ENCODE assay signal across 16 cellular contexts in the genomic region with DNA sequence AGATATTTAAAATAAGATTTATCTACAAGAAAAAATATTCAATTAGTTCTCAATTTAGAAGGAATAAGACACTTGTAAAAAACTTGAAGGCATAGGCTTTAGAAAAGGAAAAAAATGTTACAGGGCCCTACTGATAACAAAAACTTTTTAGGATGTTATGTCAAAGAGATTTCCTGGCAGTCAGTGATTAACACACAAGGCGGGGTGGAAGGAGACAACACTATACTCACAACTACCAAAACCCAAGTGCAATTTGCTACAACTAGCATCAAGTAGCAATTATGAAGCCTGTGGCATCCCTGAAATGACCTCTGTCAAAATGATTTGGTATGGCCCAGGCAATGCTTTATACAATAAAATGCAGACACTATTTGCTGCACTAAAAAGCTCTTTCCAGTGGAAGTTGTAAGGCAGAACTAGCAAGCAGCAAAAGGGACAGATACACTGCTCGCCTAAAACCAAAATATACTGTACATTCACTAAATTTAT. TPM values are rescaled to one million over a fixed set of nuclear protein-coding genes. Genes with fewer than 3 reads are reported as not detected.
DNase-seq lines count a peak whose midpoint lies in the region; ATAC-seq, FAIRE-seq and TF ChIP-seq lines count a peak whose summit lies in the region.
"Had no signal": no experiment of that assay in that cellular context is flagged by ENCODE, and none has a peak within 500 bp of the region (broad histone marks: within the 10 kb centered on the region; RNA-seq: fewer than 3 reads in every experiment).

No MANE protein-coding gene starts in this region.

- intact Hi-C loops in mammary epithelial cell (cut with micrococcal nuclease) (no loop called here), prostate gland (cut with DNase I) (no loop called here)

- DNase-seq in A549 (ENCODE audit: low read depth in 1 of 2, low spot score in 1 of 2) (no peak), mammary epithelial cell (no peak), prostate gland (ENCODE audit: low spot score) (no peak), KBM-7 (no peak), HT-29 (ENCODE audit: low spot score) (no peak)
- DNase-seq in activated naive CD4-positive, alpha-beta T cell treated with Interleukin-2 at 50 U/mL for 16 hours = no peak
- DNase-seq: activated CD8-positive, alpha-beta memory T cell treated with anti-CD3 and anti-CD28 coated beads, Interleukin-2, amount 50 U/mL, for 4 hours; activated naive CD4-positive, alpha-beta T cell treated with anti-CD3 and anti-CD28 coated beads for 36 hours; dorsolateral prefrontal cortex; glutamatergic neuron; NCI-H2081; NCI-H510A treated with DMSO at 0.1 percent for 48 hours; stimulated activated CD4-positive, alpha-beta T cell treated with anti-CD3 and anti-CD28 coated beads, Interleukin-1b, Interleukin-23, amount 100 ng/mL, for 48 hours had no signal

- dilution Hi-C loops in mammary epithelial cell (cut with HindIII; ENCODE audit: low sequenced_read_pairs) = no loop called here

- TF ChIP-seq CTCF in A549 (IDR thresholded peaks at IDR 0.05) = no peak
- TF ChIP-seq CTCF in HEK293 (tag by site-specific recombination; IDR thresholded peaks at IDR 0.05) = no peak
- TF ChIP-seq CTCF in mammary epithelial cell (conservative IDR thresholded peaks at IDR 0.05 in 1 of 2, IDR thresholded peaks at IDR 0.05 in 1 of 2; ENCODE audit: extremely low read depth in 1 of 2, insufficient read depth in 1 of 2, low read depth in 1 of 2, low read length in 2 of 2) = no peak
- no peak for TF ChIP-seq CTCF in prostate gland (IDR thresholded peaks at IDR 0.05)

- H2AFZ ChIP-seq in mammary epithelial cell (ENCODE audit: low read depth, low read length) = no peak overlapping the region

- H3K4me2 ChIP-seq in A549 = peak overlapping the region; percentile 50
- peak overlapping the region; percentile 10 for H3K4me2 ChIP-seq in mammary epithelial cell (ENCODE audit: insufficient read depth, low read depth, low read length)

- no peak; a peak in 2 of 6 replicates for ATAC-seq in A549

- BruUV-seq in mammary epithelial cell (replicated peaks; lab: Mats Ljungman, UMichigan) = no TSS peak

- no peak for TF ChIP-seq EP300 in A549 (IDR thresholded peaks at IDR 0.05)

- TF ChIP-seq POLR2A in A549 (IDR thresholded peaks at IDR 0.05; ENCODE audit: low read length) (no peak), prostate gland (IDR thresholded peaks at IDR 0.05) (no peak)

- no peak overlapping the region for H3K9ac ChIP-seq in mammary epithelial cell (ENCODE audit: insufficient read depth, low read length)

- CTCF ChIA-PET in A549 (lab: Yijun Ruan, JAX) = no interaction called here
- CTCF ChIA-PET in HEK293 (lab: Yijun Ruan, JAX) = interaction anchor here (0.7 to 1.2 kb wide), 2 partner anchors 8 to 32 kb away, joined by 3 read pairs; no protein-coding TSS in a partner anchor
- CTCF ChIA-PET in mammary epithelial cell (lab: Charles Lee; ENCODE audit: low non-redundant PET) = no interaction called here

- H4K20me1 ChIP-seq in mammary epithelial cell (ENCODE audit: insufficient read depth, low read length) = no peaks in the 10 kb centered on the region

- 91% methylated on average over 2 of the region's 2 CpGs for WGBS in A549 (ENCODE audit: missing lambda C conversion rate)
- WGBS in mammary epithelial cell (ENCODE audit: low coverage, missing lambda C conversion rate) = 100% methylated on average over 2 of the region's 2 CpGs
- WGBS in mesodermal cell (ENCODE audit: insufficient coverage in 2 of 2), 2 experiments = 100% methylated on average over 1 of the region's 2 CpGs; no CpG with 5 or more reads in 1 of the 2 experiments
- WGBS in prostate gland = 94% methylated on average over 2 of the region's 2 CpGs

- in situ Hi-C loops in mammary epithelial cell (cut with MboI; ENCODE audit: low sequenced_read_pairs in 2 of 2) = no loop called here
- in situ Hi-C loops in KBM-7 (cut with MboI; ENCODE audit: low pct_unique_long_range_greater_than_20kb, low sequenced_read_pairs) = no loop called here

- POLR2A ChIA-PET in A549 (lab: Yijun Ruan, JAX) (interaction anchor here (1.3 kb wide), 1 partner anchor 16 kb away, joined by 5 read pairs; a partner anchor contains a TSS), HEK293 (lab: Yijun Ruan, JAX) (no interaction called here)

- H3K36me3 ChIP-seq in HEK293 (ENCODE audit: control insufficient read depth in 2 of 2, insufficient read depth in 1 of 2, low read length in 2 of 2) = no peaks in the 10 kb centered on the region
- no peaks in the 10 kb centered on the region for H3K36me3 ChIP-seq in mammary epithelial cell (ENCODE audit: insufficient read depth, low read length)
- peaks cover 6% of the 10 kb centered on the region for H3K36me3 ChIP-seq in mesodermal cell (ENCODE audit: control insufficient read depth, insufficient read depth, low read length)
- no peaks in the 10 kb centered on the region for H3K36me3 ChIP-seq in prostate gland
- H3K36me3 ChIP-seq: SJCRH30 had no signal

- H3K27me3 ChIP-seq in mammary epithelial cell (ENCODE audit: insufficient read depth, low read length) = no peaks in the 10 kb centered on the region
- no peaks in the 10 kb centered on the region for H3K27me3 ChIP-seq in prostate gland (replicated peaks; ENCODE audit: insufficient read depth)
- H3K27me3 ChIP-seq: dorsolateral prefrontal cortex, SJCRH30 had no signal

- FAIRE-seq in A549 (lab: Jason Lieb, UNC) = no peak

- TF ChIP-seq RAD21 in A549 (conservative IDR thresholded peaks at IDR 0.05 in 1 of 2, IDR thresholded peaks at IDR 0.05 in 1 of 2) = no peak

- H3K27ac ChIP-seq in A549 (0 out of 6 replicates have a peak overlapping the region, but pooled peaks of 1 of the 2 experiments have one; percentile 15), HEK293 (ENCODE audit: extremely low read depth, low read depth, low read length) (no peak overlapping the region), mammary epithelial cell (ENCODE audit: insufficient read depth, low read depth, low read length) (peak overlapping the region; percentile 9), mesodermal cell (ENCODE audit: low read depth, low read length, severe bottlenecking) (peak overlapping the region; percentile 49), prostate gland (no peak overlapping the region)
- H3K27ac ChIP-seq: dorsolateral prefrontal cortex, SJCRH30 had no signal

- H3K4me1 ChIP-seq in A549 (peaks cover 26% of the 10 kb centered on the region), HEK293 (ENCODE audit: control insufficient read depth, insufficient read depth, low read length) (peaks cover 10% of the 10 kb centered on the region), mammary epithelial cell (ENCODE audit: insufficient read depth, low read length) (peaks cover 24% of the 10 kb centered on the region), mesodermal cell (ENCODE audit: control insufficient read depth, insufficient read depth, low read length, poor library complexity, severe bottlenecking) (peaks cover 17% of the 10 kb centered on the region), prostate gland (replicated peaks) (no peaks in the 10 kb centered on the region)
- H3K4me1 ChIP-seq: SJCRH30 had no signal

- H3K4me3 ChIP-seq in A549 (no peak overlapping the region), HEK293 (ENCODE audit: low read depth, low read length) (no peak overlapping the region), mammary epithelial cell (replicated peaks in 1 of 3; ENCODE audit: insufficient read depth in 1 of 3, low read depth in 2 of 3, low read length in 3 of 3) (no peak overlapping the region), mesodermal cell (ENCODE audit: extremely low read depth, insufficient read depth, low read length, poor library complexity, severe bottlenecking) (no peak overlapping the region), prostate gland (no peak overlapping the region)
- H3K4me3 ChIP-seq: dorsolateral prefrontal cortex, SJCRH30 had no signal

- no peaks in the 10 kb centered on the region for H3K9me3 ChIP-seq in A549
- H3K9me3 ChIP-seq in HEK293 (ENCODE audit: control insufficient read depth, insufficient read depth, low read depth, low read length) = no peaks in the 10 kb centered on the region
- H3K9me3 ChIP-seq in mammary epithelial cell (replicated peaks; ENCODE audit: insufficient read depth, low read length) = no peaks in the 10 kb centered on the region
- no peaks in the 10 kb centered on the region for H3K9me3 ChIP-seq in mesodermal cell (ENCODE audit: control insufficient read depth, low read length)
- no peaks in the 10 kb centered on the region for H3K9me3 ChIP-seq in prostate gland
- H3K9me3 ChIP-seq: SJCRH30 had no signal

- H3K79me2 ChIP-seq in mammary epithelial cell (ENCODE audit: insufficient read depth, low read length) = peaks cover 83% of the 10 kb centered on the region

TF ChIP-seq in A549, 52 proteins besides CTCF, POLR2A, EP300 and RAD21 (continues in another document):
- TF ChIP-seq HOXB5 (CRISPR knock-in tag; IDR thresholded peaks at IDR 0.05) = no peak

RNA-seq across cellular contexts. Expression of a gene that starts 15.3 kb away (rescaled TPM):
- polyA plus RNA-seq in A549 (2011; rRNA removed) (31.8 and 36.0 TPM in 2 replicates), A549 (2017; fragmentation: RNase III; extraction: RNeasy Plus Mini Kit Qiagen cat#74134 plus additional on column Dnase treatment) (13.1 to 13.9 TPM (median 13.2 TPM) in 3 replicates), mammary epithelial cell (10.7 TPM)
- 6.3 and 7.4 TPM in 2 replicates for polyA plus RNA-seq in A549 (2012; cell fraction: cytosol; rRNA removed)
- 4.0 and 4.1 TPM in 2 replicates for polyA plus RNA-seq in A549 (2012; cell fraction: nucleus; rRNA removed)
- 34.3 and 34.9 TPM in 2 replicates for polyA minus RNA-seq in A549 (2011; rRNA and poly(A)+ RNA removed)
- total RNA-seq in mammary epithelial cell (10 to 100 TPM; 18.8 to 27.6 TPM), prostate gland (10 to 100 TPM; 15.0 to 32.3 TPM)
- polyA minus RNA-seq in mammary epithelial cell = 34.1 TPM
- 18.8 TPM for polyA plus RNA-seq in mesodermal cell (2013, experiment 1 of 2)
- polyA plus RNA-seq in mesodermal cell (2013, experiment 2 of 2) = 18.3 TPM
- total RNA-seq in HT-29 (2014; rRNA removed; shearing (Covaris generic)) = 4.3 and 4.4 TPM in 2 replicates

Comparison
In these comparisons a context has a peak if more than half of its experiments do, and no peak if none do; other contexts are left out.
1. H3K27ac ChIP-seq: peak in mammary epithelial cell (single experiment) and mesodermal cell (single experiment); none in HEK293 (single experiment) and prostate gland (0 of 2).